In genomic region chr2:65553504-65554074, GRCh38 we compare ENCODE assay signal across 12 cellular contexts.
DNase-seq lines count a peak whose midpoint lies in the region; FAIRE-seq and TF ChIP-seq lines count a peak whose summit lies in the region.
"Had no signal": no experiment of that assay in that cellular context is flagged by ENCODE, and none has a peak within 500 bp of the region (broad histone marks: within the 10 kb centered on the region; RNA-seq: fewer than 3 reads in every experiment).

No MANE protein-coding gene starts in this region.

- H3K4me3 Mint-ChIP-seq in astrocyte (ENCODE audit: unreplicated experiment) (no peak overlapping the region), neural progenitor cell (no peak overlapping the region)
- no peak overlapping the region for H3K4me3 Mint-ChIP-seq in activated CD4-positive, alpha-beta memory T cell treated with anti-CD3 and anti-CD28 coated beads for 36 hours
- H3K4me3 Mint-ChIP-seq in activated naive CD4-positive, alpha-beta T cell treated with anti-CD3 and anti-CD28 coated beads for 36 hours: no peak overlapping the region
- H3K4me3 Mint-ChIP-seq: activated CD4-positive, alpha-beta memory T cell treated with anti-CD3 and anti-CD28 coated beads, Interleukin-2, amount 10 ng/mL, durations not matched to agents 7 days and 5 days had no signal

- H3K4me3 ChIP-seq in BLaER1 (no peak overlapping the region), HEK293 (ENCODE audit: low read depth, low read length) (no peak overlapping the region), astrocyte (ENCODE audit: insufficient read depth, low read depth, low read length) (no peak overlapping the region), neural progenitor cell (no peak overlapping the region)
- H3K4me3 ChIP-seq: MG63, SJSA1 had no signal

- H3K9me3 ChIP-seq in BLaER1 (no peaks in the 10 kb centered on the region), HEK293 (ENCODE audit: control insufficient read depth, insufficient read depth, low read depth, low read length) (no peaks in the 10 kb centered on the region), astrocyte (ENCODE audit: insufficient read depth, low read depth, low read length) (no peaks in the 10 kb centered on the region), neural progenitor cell (ENCODE audit: low read depth) (no peaks in the 10 kb centered on the region)
- H3K9me3 ChIP-seq: MG63, SJSA1 had no signal

- H4K20me1 ChIP-seq in BLaER1: peaks cover 23% of the 10 kb centered on the region
- no peaks in the 10 kb centered on the region for H4K20me1 ChIP-seq in astrocyte (ENCODE audit: insufficient read depth, low read length)
- H4K20me1 ChIP-seq in neural progenitor cell (ENCODE audit: low read depth): no peaks in the 10 kb centered on the region

- H3K9ac ChIP-seq in BLaER1 (no peak overlapping the region), astrocyte (ENCODE audit: low read length) (no peak overlapping the region), neural progenitor cell (no peak overlapping the region)

- TF ChIP-seq CTCF in HEK293 (tag by site-specific recombination; IDR thresholded peaks at IDR 0.05) (no peak), astrocyte (IDR thresholded peaks at IDR 0.05; ENCODE audit: insufficient read depth, low read depth, low read length) (no peak), neural progenitor cell (IDR thresholded peaks at IDR 0.05) (no peak)

- H3K4me2 ChIP-seq in BLaER1 (peak overlapping the region; percentile 83), astrocyte (ENCODE audit: low read length) (no peak overlapping the region), neural progenitor cell (no peak overlapping the region)

- CTCF ChIA-PET in HEK293 (lab: Yijun Ruan, JAX): interaction anchor here (0.6 to 3.0 kb wide), 6 partner anchors 18 to 512 kb away, joined by 3 to 21 read pairs (median 3); no protein-coding TSS in a partner anchor
- CTCF ChIA-PET in activated CD4-positive, alpha-beta memory T cell treated with anti-CD3 and anti-CD28 coated beads for 36 hours (lab: Charles Lee): interaction anchor here (0.8 to 1.5 kb wide), 6 partner anchors 13 to 288 kb away, joined by 3 to 4 read pairs (median 3); no protein-coding TSS in a partner anchor
- CTCF ChIA-PET in activated naive CD4-positive, alpha-beta T cell treated with anti-CD3 and anti-CD28 coated beads for 36 hours (lab: Charles Lee): interaction anchor here (0.6 to 3.5 kb wide), 6 partner anchors 13 to 874 kb away, joined by 3 to 11 read pairs (median 4); no protein-coding TSS in a partner anchor

- H3K4me1 ChIP-seq in BLaER1 (peaks cover 42% of the 10 kb centered on the region), HEK293 (ENCODE audit: control insufficient read depth, insufficient read depth, low read length) (no peaks in the 10 kb centered on the region), astrocyte (ENCODE audit: insufficient read depth, low read length) (peaks cover 10% of the 10 kb centered on the region), neural progenitor cell (peaks cover 17% of the 10 kb centered on the region)

- DNase-seq in astrocyte (ENCODE audit: low read depth) (no peak), neural progenitor cell (ENCODE audit: low spot score) (no peak), AML-193 (lab: John Stamatoyannopoulos, UW) (no peak), 8988T (no peak)
- no peak for DNase-seq in activated CD4-positive, alpha-beta memory T cell treated with anti-CD3 and anti-CD28 coated beads for 36 hours
- DNase-seq in activated naive CD4-positive, alpha-beta T cell treated with anti-CD3 and anti-CD28 coated beads for 36 hours: no peak

- H3K36me3 ChIP-seq in BLaER1 (no peaks in the 10 kb centered on the region), HEK293 (ENCODE audit: control insufficient read depth in 2 of 2, insufficient read depth in 1 of 2, low read length in 2 of 2) (no peaks in the 10 kb centered on the region), astrocyte (ENCODE audit: insufficient read depth, low read length) (no peaks in the 10 kb centered on the region), neural progenitor cell (no peaks in the 10 kb centered on the region)
- H3K36me3 ChIP-seq: MG63, SJSA1 had no signal

- H3K9me3 Mint-ChIP-seq in astrocyte (ENCODE audit: unreplicated experiment) (peaks cover 5% of the 10 kb centered on the region), neural progenitor cell (no peaks in the 10 kb centered on the region)
- no peaks in the 10 kb centered on the region for H3K9me3 Mint-ChIP-seq in activated CD4-positive, alpha-beta memory T cell treated with anti-CD3 and anti-CD28 coated beads for 36 hours
- H3K9me3 Mint-ChIP-seq in activated naive CD4-positive, alpha-beta T cell treated with anti-CD3 and anti-CD28 coated beads for 36 hours: no peaks in the 10 kb centered on the region
- H3K9me3 Mint-ChIP-seq: activated CD4-positive, alpha-beta memory T cell treated with anti-CD3 and anti-CD28 coated beads, Interleukin-2, amount 10 ng/mL, durations not matched to agents 7 days and 5 days had no signal

- no peak for FAIRE-seq in astrocyte (lab: Jason Lieb, UNC)

- H3K36me3 Mint-ChIP-seq in astrocyte (ENCODE audit: low read depth, unreplicated experiment): no peaks in the 10 kb centered on the region
- no peaks in the 10 kb centered on the region for H3K36me3 Mint-ChIP-seq in neural progenitor cell
- no peaks in the 10 kb centered on the region for H3K36me3 Mint-ChIP-seq in activated CD4-positive, alpha-beta memory T cell treated with anti-CD3 and anti-CD28 coated beads for 36 hours
- no peaks in the 10 kb centered on the region for H3K36me3 Mint-ChIP-seq in activated naive CD4-positive, alpha-beta T cell treated with anti-CD3 and anti-CD28 coated beads for 36 hours (ENCODE audit: low read depth)

- H3K27me3 Mint-ChIP-seq in astrocyte (ENCODE audit: low read depth, unreplicated experiment) (peaks cover 16% of the 10 kb centered on the region), neural progenitor cell (ENCODE audit: insufficient read depth, low read depth) (peaks cover 10% of the 10 kb centered on the region)
- H3K27me3 Mint-ChIP-seq in activated CD4-positive, alpha-beta memory T cell treated with anti-CD3 and anti-CD28 coated beads for 36 hours: peaks cover 6% of the 10 kb centered on the region
- H3K27me3 Mint-ChIP-seq in activated naive CD4-positive, alpha-beta T cell treated with anti-CD3 and anti-CD28 coated beads for 36 hours (ENCODE audit: low read depth): no peaks in the 10 kb centered on the region

- H3K27me3 ChIP-seq in BLaER1 (no peaks in the 10 kb centered on the region), astrocyte (ENCODE audit: insufficient read depth, low read length) (no peaks in the 10 kb centered on the region), neural progenitor cell (peaks cover 53% of the 10 kb centered on the region)
- H3K27me3 ChIP-seq: MG63, SJSA1 had no signal

- no peaks in the 10 kb centered on the region for H3K79me2 ChIP-seq in astrocyte (ENCODE audit: insufficient read depth, low read length)
- H3K79me2 ChIP-seq in neural progenitor cell (ENCODE audit: low read depth): no peaks in the 10 kb centered on the region

- peaks cover 23% of the 10 kb centered on the region for H3K4me1 Mint-ChIP-seq in astrocyte (ENCODE audit: low read depth, unreplicated experiment)
- peaks cover 21% of the 10 kb centered on the region for H3K4me1 Mint-ChIP-seq in neural progenitor cell
- H3K4me1 Mint-ChIP-seq in activated CD4-positive, alpha-beta memory T cell treated with anti-CD3 and anti-CD28 coated beads for 36 hours (ENCODE audit: low read depth): peaks cover 17% of the 10 kb centered on the region
- peaks cover 5% of the 10 kb centered on the region for H3K4me1 Mint-ChIP-seq in activated naive CD4-positive, alpha-beta T cell treated with anti-CD3 and anti-CD28 coated beads for 36 hours (ENCODE audit: low read depth)

- H2AFZ ChIP-seq in astrocyte (ENCODE audit: low read depth, low read length) (no peak overlapping the region), neural progenitor cell (replicated peaks) (no peak overlapping the region)

- POLR2A ChIA-PET in HEK293 (lab: Yijun Ruan, JAX): no interaction called here
- POLR2A ChIA-PET in activated CD4-positive, alpha-beta memory T cell treated with anti-CD3 and anti-CD28 coated beads for 36 hours (lab: Charles Lee): no interaction called here

- intact Hi-C loops in activated CD4-positive, alpha-beta memory T cell treated with anti-CD3 and anti-CD28 coated beads for 36 hours (cut with micrococcal nuclease): loop anchor here (1.0 to 5.0 kb wide), 4 partner anchors 117 to 491 kb away; no protein-coding TSS in a partner anchor
- intact Hi-C loops in activated naive CD4-positive, alpha-beta T cell treated with anti-CD3 and anti-CD28 coated beads for 36 hours (cut with micrococcal nuclease): loop anchor here (1.0 to 2.0 kb wide), 4 partner anchors 117 to 489 kb away; no protein-coding TSS in a partner anchor

- H3F3A ChIP-seq in neural progenitor cell (ENCODE audit: low read depth): peaks cover 4% of the 10 kb centered on the region

- H3K27ac Mint-ChIP-seq in astrocyte (ENCODE audit: unreplicated experiment): peak overlapping the region; percentile 73
- H3K27ac Mint-ChIP-seq in neural progenitor cell: peak overlapping the region; percentile 21
- H3K27ac Mint-ChIP-seq in activated CD4-positive, alpha-beta memory T cell treated with anti-CD3 and anti-CD28 coated beads for 36 hours: no peak overlapping the region
- no peak overlapping the region for H3K27ac Mint-ChIP-seq in activated naive CD4-positive, alpha-beta T cell treated with anti-CD3 and anti-CD28 coated beads for 36 hours
- H3K27ac Mint-ChIP-seq: activated CD4-positive, alpha-beta memory T cell treated with anti-CD3 and anti-CD28 coated beads, Interleukin-2, amount 10 ng/mL, durations not matched to agents 7 days and 5 days; progenitor cell of endocrine pancreas had no signal

- H3K27ac ChIP-seq in BLaER1: no peak overlapping the region
- H3K27ac ChIP-seq in HEK293 (ENCODE audit: extremely low read depth, low read depth, low read length): no peak overlapping the region
- no peak overlapping the region for H3K27ac ChIP-seq in astrocyte (ENCODE audit: low read depth, low read length)
- H3K27ac ChIP-seq in neural progenitor cell: no peak overlapping the region
- H3K27ac ChIP-seq: SJSA1 had no signal

TF ChIP-seq in HEK293, 187 proteins besides CTCF, POLR2A, EP300 and RAD21:
- TF ChIP-seq, protein P1, sequence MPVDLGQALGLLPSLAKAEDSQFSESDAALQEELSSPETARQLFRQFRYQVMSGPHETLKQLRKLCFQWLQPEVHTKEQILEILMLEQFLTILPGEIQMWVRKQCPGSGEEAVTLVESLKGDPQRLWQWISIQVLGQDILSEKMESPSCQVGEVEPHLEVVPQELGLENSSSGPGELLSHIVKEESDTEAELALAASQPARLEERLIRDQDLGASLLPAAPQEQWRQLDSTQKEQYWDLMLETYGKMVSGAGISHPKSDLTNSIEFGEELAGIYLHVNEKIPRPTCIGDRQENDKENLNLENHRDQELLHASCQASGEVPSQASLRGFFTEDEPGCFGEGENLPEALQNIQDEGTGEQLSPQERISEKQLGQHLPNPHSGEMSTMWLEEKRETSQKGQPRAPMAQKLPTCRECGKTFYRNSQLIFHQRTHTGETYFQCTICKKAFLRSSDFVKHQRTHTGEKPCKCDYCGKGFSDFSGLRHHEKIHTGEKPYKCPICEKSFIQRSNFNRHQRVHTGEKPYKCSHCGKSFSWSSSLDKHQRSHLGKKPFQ (tag by site-specific recombination; IDR thresholded peaks at IDR 0.05): no peak
- 0 out of 2 replicates have a peak, but pooled peaks have one; percentile 12 for TF ChIP-seq ZNF335 (tag by site-specific recombination; conservative IDR thresholded peaks at IDR 0.05)

Comparison
In these comparisons a context has a peak if more than half of its experiments do, and no peak if none do; other contexts are left out.
1. H3K27ac Mint-ChIP-seq: peak in astrocyte (single experiment) and neural progenitor cell (single experiment); none in activated CD4-positive, alpha-beta memory T cell treated with anti-CD3 and anti-CD28 coated beads for 36 hours (single experiment) and activated naive CD4-positive, alpha-beta T cell treated with anti-CD3 and anti-CD28 coated beads for 36 hours (single experiment).